Comparison of ENCODE assay signal across 9 cellular contexts in the genomic region with DNA sequence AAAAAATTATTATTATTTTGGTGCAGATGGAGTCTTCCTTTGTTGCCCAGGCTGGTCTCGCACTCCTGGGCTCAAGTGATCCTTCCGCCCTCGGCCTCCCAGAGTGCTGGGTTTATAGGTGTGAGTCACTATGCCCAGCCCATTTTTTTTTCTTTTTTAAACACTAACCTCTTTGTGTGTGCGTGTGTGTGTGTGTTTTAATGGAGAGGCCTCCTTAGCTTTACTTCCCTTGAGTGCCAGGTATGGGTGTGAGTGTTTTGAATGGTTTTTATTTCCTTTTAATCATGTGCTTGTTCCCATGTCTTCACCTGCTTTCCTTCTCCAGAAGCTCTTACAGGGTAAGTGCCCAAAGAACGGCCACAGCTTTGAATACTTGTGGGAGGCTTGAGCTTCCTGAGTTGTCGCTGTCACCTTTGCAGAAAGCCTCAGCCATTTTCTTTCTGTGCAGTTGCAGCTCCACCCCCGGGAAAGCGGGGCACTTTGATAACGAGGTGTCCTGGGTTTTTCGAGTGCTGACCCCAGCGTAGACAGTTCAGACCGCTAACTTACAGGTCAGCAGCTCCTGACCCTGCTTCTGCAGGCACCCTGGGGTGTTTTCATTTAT. TPM values are rescaled to one million over a fixed set of nuclear protein-coding genes. Genes with fewer than 3 reads are reported as not detected.
DNase-seq lines count a peak whose midpoint lies in the region; ATAC-seq and TF ChIP-seq lines count a peak whose summit lies in the region.
"Had no signal": no experiment of that assay in that cellular context is flagged by ENCODE, and none has a peak within 500 bp of the region (broad histone marks: within the 10 kb centered on the region; RNA-seq: fewer than 3 reads in every experiment).

No MANE protein-coding gene starts in this region.

- DNase-seq in HCT116 (ENCODE audit: low read depth, low spot score): peak; percentile 94
- peak; percentile 29 for DNase-seq in NCI-H460 (ENCODE audit: extremely low read depth, low read depth)
- DNase-seq in sigmoid colon: no peak
- DNase-seq in stimulated activated CD4-positive, alpha-beta T cell treated with anti-CD3 and anti-CD28 coated beads, Interleukin-12 subunit alpha, Interleukin-12 subunit beta, amount 100 ng/mL, for 4 hours: no peak
- DNase-seq in NCI-H2171 (lab: John Stamatoyannopoulos, UW): no peak
- DNase-seq in NCI-H1048 (lab: John Stamatoyannopoulos, UW): no peak
- DNase-seq: naive thymus-derived CD8-positive, alpha-beta T cell had no signal

- POLR2A ChIA-PET in HCT116 (lab: Charles Lee): interaction anchor here (0.6 to 3.3 kb wide), 10 partner anchors 10 to 975 kb away, joined by 3 to 17 read pairs (median 4); partner anchors contain the start of genes AKAP1, COIL and DYNLL2

- H2AFZ ChIP-seq in HCT116 (ENCODE audit: low read depth, low read length, poor library complexity, severe bottlenecking): no peak overlapping the region

- no peak for TF ChIP-seq EP300 in sigmoid colon (IDR thresholded peaks at IDR 0.05)

- H3K4me2 ChIP-seq in HCT116 (ENCODE audit: low read length): peak overlapping the region; percentile 85

- no peak; the same call in 1 of the 2 replicates for TF ChIP-seq RAD21 in HCT116 (IDR thresholded peaks at IDR 0.05; ENCODE audit: low read depth)

- peaks cover 7% of the 10 kb centered on the region; the same call in 1 of the 2 replicates for H4K20me1 ChIP-seq in HCT116 (ENCODE audit: insufficient read depth)

- H3K4me1 ChIP-seq in HCT116 (ENCODE audit: control insufficient read depth in 1 of 2, insufficient read depth in 2 of 2, low read length in 2 of 2): peaks cover 57 to 71% of the 10 kb centered on the region in 2 experiments
- H3K4me1 ChIP-seq in esophagus (ENCODE audit: control insufficient read depth in 2 of 2, insufficient read depth in 2 of 2, low read length in 1 of 2): peaks cover 12 to 31% of the 10 kb centered on the region in 2 donors
- H3K4me1 ChIP-seq in sigmoid colon: peaks cover 0 to 95% (median 80%) of the 10 kb centered on the region in 4 donors

- no peaks in the 10 kb centered on the region for H3K9me3 ChIP-seq in HCT116 (ENCODE audit: control insufficient read depth in 1 of 2, insufficient read depth in 1 of 2, low read depth in 1 of 2, low read length in 2 of 2)
- no peaks in the 10 kb centered on the region for H3K9me3 ChIP-seq in esophagus (ENCODE audit: control insufficient read depth in 2 of 2, insufficient read depth in 1 of 2, low read depth in 1 of 2, low read length in 1 of 2)
- H3K9me3 ChIP-seq in sigmoid colon: no peaks in the 10 kb centered on the region
- H3K9me3 ChIP-seq: SJCRH30 had no signal

- peaks cover 65% of the 10 kb centered on the region for H3K79me2 ChIP-seq in HCT116 (ENCODE audit: insufficient read depth, low read length)

- H3K9me2 ChIP-seq in HCT116 (ENCODE audit: insufficient read depth): no peaks in the 10 kb centered on the region

- H3K36me3 ChIP-seq in HCT116 (ENCODE audit: control insufficient read depth in 1 of 2, insufficient read depth in 2 of 2, low read length in 2 of 2) (peaks cover 0 to 18% of the 10 kb centered on the region in 2 experiments; a peak in 1 of 4 replicates), esophagus (ENCODE audit: control insufficient read depth in 2 of 2, insufficient read depth in 2 of 2, low read length in 1 of 2) (peaks cover 4 to 20% of the 10 kb centered on the region in 2 donors), sigmoid colon (peaks cover 7 to 38% (median 12%) of the 10 kb centered on the region in 4 donors)
- H3K36me3 ChIP-seq: SJCRH30 had no signal

- TF ChIP-seq POLR2A in HCT116 (IDR thresholded peaks at IDR 0.05; ENCODE audit: borderline replicate concordance, extremely low read depth, insufficient read depth, insufficient read length): no peak
- TF ChIP-seq POLR2A in sigmoid colon (IDR thresholded peaks at IDR 0.05): no peak

- BruUV-seq in HCT116 (replicated peaks; lab: Mats Ljungman, UMichigan): TSS peak; percentile 54

- H3K4me3 ChIP-seq in HCT116 (replicated peaks in 1 of 2; ENCODE audit: low read depth in 1 of 2, low read length in 2 of 2): peak overlapping the region; percentile 34 to 52
- H3K4me3 ChIP-seq in esophagus (ENCODE audit: low read depth in 1 of 2, low read length in 2 of 2): no peak overlapping the region
- no peak overlapping the region for H3K4me3 ChIP-seq in sigmoid colon
- H3K4me3 ChIP-seq: SJCRH30 had no signal

- H3K27me3 ChIP-seq in HCT116 (ENCODE audit: insufficient read depth, low read length) (no peaks in the 10 kb centered on the region), esophagus (ENCODE audit: control insufficient read depth in 1 of 2, insufficient read depth in 2 of 2, low read length in 2 of 2) (no peaks in the 10 kb centered on the region), sigmoid colon (no peaks in the 10 kb centered on the region)
- H3K27me3 ChIP-seq: SJCRH30 had no signal

- intact Hi-C loops in HCT116 (cut with micrococcal nuclease) (no loop called here), sigmoid colon (cut with DNase I) (no loop called here)

- peak overlapping the region; percentile 64 for H3K9ac ChIP-seq in HCT116 (ENCODE audit: low read length)

- TF ChIP-seq CTCF in HCT116 (IDR thresholded peaks at IDR 0.05 in 2 of 3, conservative IDR thresholded peaks at IDR 0.05 in 1 of 3; ENCODE audit: borderline replicate concordance in 1 of 3, insufficient read depth in 1 of 3, low read depth in 2 of 3, low read length in 2 of 3) (no peak), sigmoid colon (IDR thresholded peaks at IDR 0.05) (no peak)

- 55 to 59% methylated on average over 12 of the region's 12 CpGs for WGBS in esophagus, 2 donors
- WGBS in sigmoid colon, 2 donors: 17 to 66% methylated on average over 12 of the region's 12 CpGs

- peak; percentile 78 for ATAC-seq in HCT116
- ATAC-seq: naive thymus-derived CD8-positive, alpha-beta T cell had no signal

- H3K27ac ChIP-seq in HCT116 (ENCODE audit: low read depth, low read length): peak overlapping the region; percentile 89
- H3K27ac ChIP-seq in esophagus (ENCODE audit: low read depth in 2 of 2, low read length in 1 of 2): peak overlapping the region; percentile 48 to 71
- H3K27ac ChIP-seq in sigmoid colon: peak overlapping the region; percentile 9 to 79 (median 62)
- H3K27ac ChIP-seq: SJCRH30 had no signal

- CTCF ChIA-PET in HCT116 (lab: Charles Lee): interaction anchor here (0.8 to 2.8 kb wide), 18 partner anchors 10 to 725 kb away, joined by 3 to 19 read pairs (median 8); partner anchors contain the start of gene AKAP1

- RAD21 ChIA-PET in HCT116 (lab: Charles Lee; ENCODE audit: low non-redundant PET in 1 of 2, low total read pairs in 2 of 2, uncharacterized antibody in 2 of 2, unreplicated experiment in 2 of 2): interaction anchor here in 1 of 2 experiments (0.8 to 1.3 kb wide), 4 partner anchors 11 to 564 kb away, joined by 3 to 5 read pairs (median 3); partner anchors contain the start of gene AKAP1

TF ChIP-seq in HCT116, 20 proteins besides CTCF, POLR2A, EP300 and RAD21 (continues in another document):
- TF ChIP-seq TCF7L2 (IDR thresholded peaks at IDR 0.05; ENCODE audit: borderline replicate concordance, extremely low read depth, insufficient read depth, insufficient read length) (peak; percentile 54), YY1 (IDR thresholded peaks at IDR 0.05; ENCODE audit: extremely low read depth, insufficient replicate concordance, low read depth, low read length) (peak; percentile 14), ZBTB33 (IDR thresholded peaks at IDR 0.05; ENCODE audit: extremely low read depth, insufficient replicate concordance, low read length) (no peak), POLR2AphosphoS5 (IDR thresholded peaks at IDR 0.05; ENCODE audit: low read depth, low read length) (peak; percentile 72), JUND (IDR thresholded peaks at IDR 0.05) (peak; percentile 95), ZNF274 (IDR thresholded peaks at IDR 0.05; ENCODE audit: low read depth, low read length) (no peak), FOSL1 (IDR thresholded peaks at IDR 0.05; ENCODE audit: low read depth) (peak; percentile 94), EGR1 (IDR thresholded peaks at IDR 0.05; ENCODE audit: low read depth) (peak; percentile 61), CBX3 (IDR thresholded peaks at IDR 0.05; ENCODE audit: low read depth) (peak; percentile 96), SP1 (IDR thresholded peaks at IDR 0.05; ENCODE audit: low read depth) (peak; percentile 92), EZH2phosphoT487 (IDR thresholded peaks at IDR 0.05; ENCODE audit: borderline replicate concordance) (no peak)
- TF ChIP-seq, protein P1, sequence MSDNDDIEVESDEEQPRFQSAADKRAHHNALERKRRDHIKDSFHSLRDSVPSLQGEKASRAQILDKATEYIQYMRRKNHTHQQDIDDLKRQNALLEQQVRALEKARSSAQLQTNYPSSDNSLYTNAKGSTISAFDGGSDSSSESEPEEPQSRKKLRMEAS (IDR thresholded peaks at IDR 0.05): peak; percentile 88

RNA-seq across cellular contexts. Expression of gene AKAP1, which starts 22.6 kb away (rescaled TPM):
- total RNA-seq in HCT116 (2021; ENCODE audit: unreplicated experiment) (51.6 TPM), sigmoid colon (100 to 1,000 TPM in 3 of 4 donors, 10 to 100 TPM in 1; 78.9 to 126 (median 108) TPM)
- 70.8 and 76.9 TPM in 2 replicates for polyA plus RNA-seq in HCT116 (2012)
- total RNA-seq in NCI-H460 (2014; rRNA removed; shearing (Covaris generic)): 22.0 and 22.2 TPM in 2 replicates
- polyA plus RNA-seq in NCI-H460 (2014; cell fraction: nucleus; rRNA removed): 44.8 and 59.8 TPM in 2 replicates
- polyA plus RNA-seq in esophagus (10 to 100 TPM; 15.1 to 27.8 TPM), sigmoid colon (10 to 100 TPM; 12.7 to 75.3 (median 16.2) TPM)

Comparison
In these comparisons a context has a peak if more than half of its experiments do, and no peak if none do; other contexts are left out.
1. DNase-seq: peak in HCT116 (single experiment) and NCI-H460 (single experiment); none in sigmoid colon (single experiment), stimulated activated CD4-positive, alpha-beta T cell treated with anti-CD3 and anti-CD28 coated beads, Interleukin-12 subunit alpha, Interleukin-12 subunit beta, amount 100 ng/mL, for 4 hours (single experiment), NCI-H2171 (single experiment) and NCI-H1048 (single experiment).
2. H3K4me3 ChIP-seq: peak in HCT116 (2 of 2); none in esophagus (0 of 2) and sigmoid colon (0 of 4).
3. Peak in every context shown above with its lines, with median percentiles within 50 percentile points of each other: H3K27ac ChIP-seq.